5 cellular contexts compared by ENCODE assay signal in the genomic region with DNA sequence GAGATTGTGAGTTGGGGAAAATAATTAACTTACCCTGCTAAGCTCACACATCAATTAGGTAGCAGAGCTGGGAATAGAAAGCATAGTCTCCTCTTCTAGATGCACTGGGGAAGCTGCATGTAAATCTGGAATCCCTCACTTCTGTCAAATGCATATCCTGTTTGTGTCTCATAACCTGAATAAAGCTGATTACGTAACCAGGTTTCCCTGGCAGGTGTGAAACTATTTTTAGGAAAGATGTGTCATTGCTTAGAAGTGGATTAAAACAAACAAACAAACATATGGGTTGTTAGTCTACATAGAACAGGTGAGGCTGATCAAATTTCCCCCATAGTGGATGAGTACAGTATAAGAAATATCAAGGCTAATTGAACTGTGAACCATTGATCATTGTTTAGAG. TPM values are rescaled to one million over a fixed set of nuclear protein-coding genes. Genes with fewer than 3 reads are reported as not detected.
"Had no signal": no experiment of that assay in that cellular context is flagged by ENCODE, and none has a peak within 500 bp of the region (broad histone marks: within the 10 kb centered on the region; RNA-seq: fewer than 3 reads in every experiment).

No MANE protein-coding gene starts in this region.

RNA-seq across cellular contexts. Expression of gene PGM5, which starts 27.5 kb away (rescaled TPM):
- total RNA-seq: activated B cell treated with CpG ODN at 0.5 μM for 24 hours; activated CD8-positive, alpha-beta T cell treated with anti-CD3 and anti-CD28 coated beads for 36 hours; activated T-cell treated with anti-CD3 and anti-CD28 coated beads, Interleukin-2, amount 50 U/mL, for 4 hours; activated T-helper 17 cell treated with anti-CD3 and anti-CD28 coated beads, Interleukin-2, amount 50 U/mL, for 72 hours; chondrocyte had no signal
